In the genomic region with DNA sequence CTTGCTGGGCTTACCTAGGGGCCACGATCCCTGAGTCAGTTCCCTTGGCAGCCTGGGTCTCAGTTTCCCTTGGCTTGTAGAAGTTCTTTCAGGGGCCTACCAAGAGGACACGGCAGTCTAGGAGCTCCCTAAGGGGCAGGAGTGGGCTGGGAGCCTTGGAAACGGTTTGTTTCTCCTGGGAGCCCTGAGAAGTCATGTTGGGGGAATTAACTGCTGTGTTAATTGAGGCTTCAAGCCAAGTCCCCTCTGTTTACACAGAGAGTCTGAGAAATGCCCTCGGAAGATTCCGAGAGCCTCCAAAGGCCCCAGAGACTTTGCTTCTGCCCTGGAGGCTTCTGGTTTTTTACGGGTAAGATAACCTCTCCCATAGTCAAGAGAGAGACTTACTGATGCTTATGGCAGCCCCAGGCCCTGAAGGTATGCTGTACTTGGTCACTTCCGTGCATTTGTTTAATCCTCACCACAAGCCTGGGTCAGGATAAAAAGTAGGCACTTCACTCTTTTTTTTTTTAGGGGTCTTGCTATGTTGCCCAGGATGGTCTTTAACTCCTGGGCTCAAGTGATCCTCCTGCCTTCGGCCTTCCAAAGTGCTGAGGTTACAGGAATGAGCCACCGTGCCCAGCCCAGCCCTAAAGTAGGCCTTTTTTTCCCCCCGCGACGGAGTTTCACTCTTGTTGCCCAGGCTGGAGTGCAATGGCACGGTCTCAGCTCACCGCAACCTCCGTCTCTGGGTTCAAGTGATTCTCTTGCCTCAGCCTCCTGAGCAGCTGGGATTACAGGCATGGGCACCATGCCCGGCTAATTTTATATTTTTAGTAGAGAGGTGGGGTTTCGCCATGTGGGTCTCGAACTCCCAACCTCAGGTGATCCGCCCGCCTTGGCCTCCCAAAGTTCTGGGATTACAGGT, we compare ENCODE assay signal across 8 cellular contexts. TPM values are rescaled to one million over a fixed set of nuclear protein-coding genes. Genes with fewer than 3 reads are reported as not detected.
DNase-seq lines count a peak whose midpoint lies in the region; ATAC-seq and TF ChIP-seq lines count a peak whose summit lies in the region.

No MANE protein-coding gene starts in this region.

- H3K4me1 ChIP-seq in esophagus squamous epithelium (peaks cover 61 to 100% (median 86%) of the 10 kb centered on the region in 3 donors), prostate gland (replicated peaks) (peaks cover 8% of the 10 kb centered on the region), MM.1S (ENCODE audit: low read length) (peaks cover 24% of the 10 kb centered on the region)

- H3K4me3 ChIP-seq in esophagus squamous epithelium = peak overlapping the region in 1 of 4 donors; percentile 60
- H3K4me3 ChIP-seq in prostate gland = no peak overlapping the region
- no peak overlapping the region for H3K4me3 ChIP-seq in MM.1S (ENCODE audit: low read length)

- H3K4me2 ChIP-seq in MM.1S (ENCODE audit: low read depth, low read length) = no peak overlapping the region

- in situ Hi-C loops in KBM-7 (cut with MboI; ENCODE audit: low pct_unique_long_range_greater_than_20kb, low sequenced_read_pairs) = no loop called here

- H4K20me1 ChIP-seq in MM.1S (ENCODE audit: insufficient read depth, low read length) = no peaks in the 10 kb centered on the region

- no peak overlapping the region for H3K9ac ChIP-seq in MM.1S (ENCODE audit: low read length)

- H3K27ac ChIP-seq in esophagus squamous epithelium (peak overlapping the region; percentile 92 to 97 (median 96)), prostate gland (peak overlapping the region; percentile 93 to 94), MM.1S (ENCODE audit: low read length) (no peak overlapping the region)

- no peak overlapping the region for H2AFZ ChIP-seq in MM.1S (ENCODE audit: low read length)

- WGBS in esophagus squamous epithelium, 2 donors = 71 to 78% methylated on average over 11 to 17 of the region's 20 CpGs
- WGBS in prostate gland = 74% methylated on average over 20 of the region's 20 CpGs

- TF ChIP-seq CTCF in esophagus squamous epithelium (IDR thresholded peaks at IDR 0.05) (no peak), prostate gland (IDR thresholded peaks at IDR 0.05) (no peak), MM.1S (IDR thresholded peaks at IDR 0.05; ENCODE audit: low read length) (no peak)

- no peak for ATAC-seq in GM18520 (IDR thresholded peaks at IDR 0.05; ENCODE audit: unreplicated experiment)
- no peak for ATAC-seq in HG02678 (IDR thresholded peaks at IDR 0.05; ENCODE audit: unreplicated experiment)

- no peaks in the 10 kb centered on the region for H3K9me3 ChIP-seq in esophagus squamous epithelium
- H3K9me3 ChIP-seq in prostate gland = no peaks in the 10 kb centered on the region
- no peaks in the 10 kb centered on the region for H3K9me3 ChIP-seq in MM.1S (replicated peaks; ENCODE audit: insufficient read depth, low read length)

- H3F3A ChIP-seq in MM.1S (ENCODE audit: insufficient read depth, low read length) = 0 out of 2 replicates have a peak, but pooled peaks cover 7% of the 10 kb centered on the region

- no peaks in the 10 kb centered on the region for H3K79me2 ChIP-seq in MM.1S (ENCODE audit: low read length)

- intact Hi-C loops in esophagus squamous epithelium (cut with DNase I) (loop anchor here (10.0 kb wide), 1 partner anchor 839 kb away; the partner anchor contains the start of gene RFX1), prostate gland (cut with DNase I) (no loop called here)

- no peaks in the 10 kb centered on the region for H3K9me2 ChIP-seq in MM.1S (replicated peaks; ENCODE audit: insufficient read depth, low read length)

- DNase-seq in Daoy (ENCODE audit: low read depth) (peak; percentile 56), RPMI7951 (ENCODE audit: low read depth) (peak; percentile 75), esophagus squamous epithelium (lab: John Stamatoyannopoulos, UW) (no peak), prostate gland (ENCODE audit: low spot score) (no peak), KBM-7 (no peak), MM.1S (no peak)

- no peaks in the 10 kb centered on the region for H3K27me3 ChIP-seq in esophagus squamous epithelium
- H3K27me3 ChIP-seq in prostate gland (replicated peaks; ENCODE audit: insufficient read depth) = no peaks in the 10 kb centered on the region
- H3K27me3 ChIP-seq in MM.1S (replicated peaks; ENCODE audit: insufficient read depth, low read length) = peaks cover 33% of the 10 kb centered on the region

- H3K36me3 ChIP-seq in esophagus squamous epithelium (no peaks in the 10 kb centered on the region), prostate gland (no peaks in the 10 kb centered on the region), MM.1S (replicated peaks; ENCODE audit: insufficient read depth, low read length) (no peaks in the 10 kb centered on the region)

- TF ChIP-seq POLR2A in esophagus squamous epithelium (IDR thresholded peaks at IDR 0.05) (no peak), prostate gland (IDR thresholded peaks at IDR 0.05) (no peak)

RNA-seq across cellular contexts. Expression of gene IER2, which starts 15.1 kb away (rescaled TPM):
- 23.7 and 27.3 TPM in 2 replicates for total RNA-seq in Daoy (2014; rRNA removed; shearing (Covaris generic))
- 15.3 and 18.5 TPM in 2 replicates for total RNA-seq in RPMI7951 (2014; rRNA removed; shearing (Covaris generic))
- 100 to 1,000 TPM in 1 of 4 donors, 10 to 100 TPM in 3; 46.5 to 118 (median 76.9) TPM for total RNA-seq in esophagus squamous epithelium
- 10 to 100 TPM; 34.7 to 75.7 TPM for total RNA-seq in prostate gland

RNA-seq across cellular contexts. Expression of gene STX10, which starts 15.2 kb away (rescaled TPM):
- total RNA-seq in Daoy (2014; rRNA removed; shearing (Covaris generic)) = 88.8 and 89.8 TPM in 2 replicates
- total RNA-seq in RPMI7951 (2014; rRNA removed; shearing (Covaris generic)) = 136 and 162 TPM in 2 replicates
- 10 to 100 TPM; 50.3 to 80.4 (median 69.3) TPM for total RNA-seq in esophagus squamous epithelium
- total RNA-seq in prostate gland = 10 to 100 TPM; 42.5 to 48.6 TPM

RNA-seq across cellular contexts. Expression of gene NACC1, which starts 47.3 kb away (rescaled TPM):
- total RNA-seq in Daoy (2014; rRNA removed; shearing (Covaris generic)) = 50.6 and 51.2 TPM in 2 replicates
- total RNA-seq in RPMI7951 (2014; rRNA removed; shearing (Covaris generic)) = 27.9 and 28.0 TPM in 2 replicates
- total RNA-seq in esophagus squamous epithelium (10 to 100 TPM; 26.7 to 45.5 (median 37.1) TPM), prostate gland (10 to 100 TPM; 52.4 to 91.9 TPM)

RNA-seq across cellular contexts. Expression of gene TRMT1, which starts 48.8 kb away (rescaled TPM):
- total RNA-seq in Daoy (2014; rRNA removed; shearing (Covaris generic)) = 61.6 and 67.5 TPM in 2 replicates
- total RNA-seq in RPMI7951 (2014; rRNA removed; shearing (Covaris generic)) = 39.7 and 46.4 TPM in 2 replicates
- total RNA-seq in esophagus squamous epithelium (10 to 100 TPM; 19.4 to 42.5 (median 29.0) TPM), prostate gland (10 to 100 TPM; 23.3 to 55.4 TPM)

Comparison
In these comparisons a context has a peak if more than half of its experiments do, and no peak if none do; other contexts are left out.
1. DNase-seq: peak in Daoy (single experiment) and RPMI7951 (single experiment); none in esophagus squamous epithelium (single experiment), prostate gland (single experiment), KBM-7 (single experiment) and MM.1S (single experiment).